In the genomic region with DNA sequence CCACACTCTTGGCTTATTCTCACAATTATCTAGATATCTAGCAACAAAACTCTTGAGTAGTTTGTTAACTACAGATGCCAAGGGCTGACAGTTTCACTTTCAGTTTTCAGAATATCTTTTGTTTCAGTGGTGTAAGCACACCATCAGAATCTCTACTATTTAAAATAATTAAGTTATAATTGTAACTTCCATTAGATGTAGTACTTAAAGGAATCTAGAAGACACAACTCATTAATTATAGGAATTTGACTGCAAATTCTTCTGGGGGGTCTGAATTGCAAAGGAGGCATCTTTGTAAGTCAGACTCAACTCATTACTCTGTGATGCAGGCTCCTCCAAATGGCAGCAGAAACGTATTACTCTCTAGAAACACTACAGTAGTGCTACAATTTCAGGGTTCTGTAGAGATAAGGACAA, we compare ENCODE assay signal across 1 cellular context.
TF ChIP-seq lines count a peak whose summit lies in the region.

No MANE protein-coding gene starts in this region.

TF ChIP-seq in K562, 482 proteins besides CTCF, POLR2A, EP300 and RAD21 (continued from another document):
- TF ChIP-seq, protein P1, sequence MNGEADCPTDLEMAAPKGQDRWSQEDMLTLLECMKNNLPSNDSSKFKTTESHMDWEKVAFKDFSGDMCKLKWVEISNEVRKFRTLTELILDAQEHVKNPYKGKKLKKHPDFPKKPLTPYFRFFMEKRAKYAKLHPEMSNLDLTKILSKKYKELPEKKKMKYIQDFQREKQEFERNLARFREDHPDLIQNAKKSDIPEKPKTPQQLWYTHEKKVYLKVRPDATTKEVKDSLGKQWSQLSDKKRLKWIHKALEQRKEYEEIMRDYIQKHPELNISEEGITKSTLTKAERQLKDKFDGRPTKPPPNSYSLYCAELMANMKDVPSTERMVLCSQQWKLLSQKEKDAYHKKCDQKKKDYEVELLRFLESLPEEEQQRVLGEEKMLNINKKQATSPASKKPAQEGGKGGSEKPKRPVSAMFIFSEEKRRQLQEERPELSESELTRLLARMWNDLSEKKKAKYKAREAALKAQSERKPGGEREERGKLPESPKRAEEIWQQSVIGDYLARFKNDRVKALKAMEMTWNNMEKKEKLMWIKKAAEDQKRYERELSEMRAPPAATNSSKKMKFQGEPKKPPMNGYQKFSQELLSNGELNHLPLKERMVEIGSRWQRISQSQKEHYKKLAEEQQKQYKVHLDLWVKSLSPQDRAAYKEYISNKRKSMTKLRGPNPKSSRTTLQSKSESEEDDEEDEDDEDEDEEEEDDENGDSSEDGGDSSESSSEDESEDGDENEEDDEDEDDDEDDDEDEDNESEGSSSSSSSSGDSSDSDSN (IDR thresholded peaks at IDR 0.05; ENCODE audit: borderline replicate concordance in 1 of 2, low read depth in 2 of 2, low read length in 2 of 2) = no peak
